Comparison of ENCODE assay signal across 7 cellular contexts in genomic region chr1:1776672-1777393, GRCh38. TPM values are rescaled to one million over a fixed set of nuclear protein-coding genes. Genes with fewer than 3 reads are reported as not detected.
DNase-seq lines count a peak whose midpoint lies in the region; ATAC-seq and TF ChIP-seq lines count a peak whose summit lies in the region.

No MANE protein-coding gene starts in this region.

- no peak overlapping the region for H2AFZ ChIP-seq in SU-DHL-6 (ENCODE audit: low read depth, low read length, severe bottlenecking)

- peaks cover 48% of the 10 kb centered on the region for H3F3A ChIP-seq in SU-DHL-6 (ENCODE audit: insufficient read depth)

- no peak for ATAC-seq in esophagus mucosa

- H3K9ac ChIP-seq in SU-DHL-6 (ENCODE audit: low read length) (peak overlapping the region; percentile 95), skeletal muscle tissue (ENCODE audit: low read depth in 1 of 3, low read length in 3 of 3) (peak overlapping the region; percentile 76 to 91 (median 77))

- peaks cover 31 to 51% (median 32%) of the 10 kb centered on the region in 3 donors for H3K4me1 ChIP-seq in skeletal muscle tissue (ENCODE audit: control insufficient read depth in 3 of 3, insufficient read depth in 3 of 3, low read length in 3 of 3)

- DNase-seq in H7 (no peak), fibroblast of mammary gland (ENCODE audit: low read depth) (no peak), DMS114 treated with DMSO at 0.1 percent for 48 hours (lab: John Stamatoyannopoulos, UW; ENCODE audit: unreplicated experiment) (no peak)
- DNase-seq in activated effector memory CD4-positive, alpha-beta T cell treated with anti-CD3 and anti-CD28 coated beads, Interleukin-2, amount 50 U/mL, for 16 hours: no peak

- peaks cover 9% of the 10 kb centered on the region; the same call in 1 of the 2 replicates for H4K20me1 ChIP-seq in SU-DHL-6 (ENCODE audit: low read depth, low read length)

- TF ChIP-seq CTCF in SU-DHL-6 (IDR thresholded peaks at IDR 0.05; ENCODE audit: insufficient read depth, low read length, poor library complexity, severe bottlenecking) (no peak), fibroblast of mammary gland (conservative IDR thresholded peaks at IDR 0.05; ENCODE audit: control insufficient read depth, insufficient read depth, low read depth, low read length) (no peak)

- H3K27ac ChIP-seq in SU-DHL-6 (ENCODE audit: low read depth, low read length): peak overlapping the region; percentile 100
- H3K27ac ChIP-seq in skeletal muscle tissue (ENCODE audit: low read depth, low read length): peak overlapping the region; percentile 77

- H3K9me2 ChIP-seq in SU-DHL-6 (replicated peaks; ENCODE audit: insufficient read depth, low read length): no peaks in the 10 kb centered on the region

- peaks cover 63% of the 10 kb centered on the region for H3K79me2 ChIP-seq in SU-DHL-6 (ENCODE audit: insufficient read depth, low read length)

- H3K27me3 ChIP-seq in H7 (ENCODE audit: control insufficient read depth, insufficient read depth, low read length): no peaks in the 10 kb centered on the region
- H3K27me3 ChIP-seq in SU-DHL-6 (ENCODE audit: low read length): no peaks in the 10 kb centered on the region
- peaks cover 0 to 4% (median 3%) of the 10 kb centered on the region in 3 donors for H3K27me3 ChIP-seq in skeletal muscle tissue (ENCODE audit: control insufficient read depth in 3 of 3, insufficient read depth in 3 of 3, low read length in 3 of 3)

- H3K4me2 ChIP-seq in SU-DHL-6 (ENCODE audit: low read depth, low read length, poor library complexity, severe bottlenecking): peak overlapping the region; percentile 90

- no peaks in the 10 kb centered on the region for H3K9me3 ChIP-seq in SU-DHL-6 (ENCODE audit: insufficient read depth, low read length)
- H3K9me3 ChIP-seq in skeletal muscle tissue (ENCODE audit: control insufficient read depth in 3 of 3, low read length in 3 of 3): no peaks in the 10 kb centered on the region

- H3K36me3 ChIP-seq in H7 (replicated peaks; ENCODE audit: control insufficient read depth, insufficient read depth, low read length) (no peaks in the 10 kb centered on the region; the same call in none of the 2 replicates), SU-DHL-6 (ENCODE audit: low read length) (peaks cover 7% of the 10 kb centered on the region; the same call in 1 of the 2 replicates), skeletal muscle tissue (ENCODE audit: control insufficient read depth in 3 of 3, insufficient read depth in 3 of 3, low read length in 3 of 3) (peaks cover 0 to 6% (median 4%) of the 10 kb centered on the region in 3 donors)

- peak overlapping the region; percentile 98; the same call in 1 of the 2 replicates for H3K4me3 ChIP-seq in H7 (ENCODE audit: insufficient read depth, low read depth, low read length)
- H3K4me3 ChIP-seq in SU-DHL-6 (ENCODE audit: insufficient read depth, low read length, poor library complexity, severe bottlenecking): peak overlapping the region; percentile 68
- H3K4me3 ChIP-seq in fibroblast of mammary gland (ENCODE audit: control insufficient read depth, low read depth, low read length): peak overlapping the region; percentile 77
- H3K4me3 ChIP-seq in skeletal muscle tissue (ENCODE audit: low read length in 3 of 3): peak overlapping the region; percentile 42 to 91 (median 83)

RNA-seq across cellular contexts. Expression of gene NADK, which starts 1.4 kb away (rescaled TPM):
- total RNA-seq in H7 (2014; rRNA removed; shearing (Covaris generic)): 111 and 175 TPM in 2 replicates
- total RNA-seq in skeletal muscle tissue (11.5 TPM), esophagus mucosa (31.8 TPM)

RNA-seq across cellular contexts. Expression of gene CDK11A, which starts 52.7 kb away (rescaled TPM):
- total RNA-seq in H7 (2014; rRNA removed; shearing (Covaris generic)): 18.6 and 26.2 TPM in 2 replicates
- 16.7 TPM for total RNA-seq in skeletal muscle tissue
- 15.7 TPM for total RNA-seq in esophagus mucosa
